Comparison of ENCODE assay signal across 8 cellular contexts in genomic region chr10:103069453-103070331, GRCh38.
A peak's percentile ranks its signal among the peaks of the same experiment; 100 is the strongest.
DNase-seq lines count a peak whose midpoint lies in the region; ATAC-seq and TF ChIP-seq lines count a peak whose summit lies in the region.

No MANE protein-coding gene starts in this region.

- no peaks in the 10 kb centered on the region for H3K36me3 Mint-ChIP-seq in Calu3 (ENCODE audit: insufficient read depth, unreplicated experiment)

- H3K4me1 Mint-ChIP-seq in Calu3 (ENCODE audit: low read depth, unreplicated experiment), result no peaks in the 10 kb centered on the region

- intact Hi-C loops in Calu3 (cut with micrococcal nuclease; ENCODE audit: unreplicated experiment), result loop anchor here (1.0 to 5.0 kb wide), 3 partner anchors 152 to 235 kb away; partner anchors contain the start of gene RPEL1

- CTCF ChIA-PET in Calu3 (lab: Charles Lee), result interaction anchor here (1.3 kb wide), 1 partner anchor 152 kb away, joined by 5 read pairs; the partner anchor contains the start of gene CNNM2

- H3K9me3 Mint-ChIP-seq in Calu3 (ENCODE audit: low read depth, unreplicated experiment), result no peaks in the 10 kb centered on the region

- DNase-seq in Calu3 (peak; percentile 69), M059J (ENCODE audit: low read depth) (peak; percentile 48), UCSD-AML1 (lab: John Stamatoyannopoulos, UW; ENCODE audit: unreplicated experiment) (peak; percentile 45), brain pericyte (ENCODE audit: low read depth, low spot score) (peak; percentile 5), kidney glomerular epithelial cell (lab: John Stamatoyannopoulos, UW) (peak; percentile 58)
- DNase-seq in stimulated activated CD4-positive, alpha-beta T cell treated with anti-CD3 and anti-CD28 coated beads, Interleukin-4, amount 100 ng/mL, for 1 hour, result peak; percentile 70

- no TSS peak for BruUV-seq in Calu3 (replicated peaks; lab: Mats Ljungman, UMichigan)

- TF ChIP-seq CTCF in Calu3 (IDR thresholded peaks at IDR 0.05; ENCODE audit: unreplicated experiment), result peak; percentile 71

- H3K27ac Mint-ChIP-seq in Calu3 (ENCODE audit: unreplicated experiment), result no peak overlapping the region

- no peak overlapping the region for H3K4me3 Mint-ChIP-seq in Calu3 (ENCODE audit: low read depth, unreplicated experiment)

- H3K27me3 Mint-ChIP-seq in Calu3 (ENCODE audit: unreplicated experiment), result peaks cover 21% of the 10 kb centered on the region

- ATAC-seq in GM21381 (IDR thresholded peaks at IDR 0.05; ENCODE audit: unreplicated experiment) (peak; percentile 74), GM21367 (IDR thresholded peaks at IDR 0.05; ENCODE audit: unreplicated experiment) (no peak)

Comparison
In these comparisons a context has a peak if more than half of its experiments do, and no peak if none do; other contexts are left out.
1. DNase-seq: peak in every context shown above with its lines; median percentile 70 in stimulated activated CD4-positive, alpha-beta T cell treated with anti-CD3 and anti-CD28 coated beads, Interleukin-4, amount 100 ng/mL, for 1 hour; 69 in Calu3; 58 in kidney glomerular epithelial cell; 48 in M059J; 45 in UCSD-AML1; 5 in brain pericyte.